9 cellular contexts compared by ENCODE assay signal in genomic region chr2:223563462-223563861, GRCh38. TPM values are rescaled to one million over a fixed set of nuclear protein-coding genes. Genes with fewer than 3 reads are reported as not detected.
DNase-seq lines count a peak whose midpoint lies in the region; ATAC-seq and TF ChIP-seq lines count a peak whose summit lies in the region.
"Had no signal": no experiment of that assay in that cellular context is flagged by ENCODE, and none has a peak within 500 bp of the region (broad histone marks: within the 10 kb centered on the region; RNA-seq: fewer than 3 reads in every experiment).

No MANE protein-coding gene starts in this region.

- 0 out of 2 replicates have a peak, but pooled peaks cover 5% of the 10 kb centered on the region for H3K79me2 ChIP-seq in HCT116 (ENCODE audit: insufficient read depth, low read length)

- TF ChIP-seq RAD21 in HCT116 (IDR thresholded peaks at IDR 0.05; ENCODE audit: low read depth) = peak; percentile 43; the same call in 1 of the 2 replicates

- intact Hi-C loops in HCT116 (cut with micrococcal nuclease) = no loop called here
- intact Hi-C loops in uterus (cut with DNase I; ENCODE audit: low total_unique reads) = no loop called here
- intact Hi-C loops in Right ventricle myocardium superior (cut with DNase I) = no loop called here

- no peak; a peak in 1 of 6 replicates for TF ChIP-seq CTCF in HCT116 (IDR thresholded peaks at IDR 0.05 in 2 of 3, conservative IDR thresholded peaks at IDR 0.05 in 1 of 3; ENCODE audit: borderline replicate concordance in 1 of 3, insufficient read depth in 1 of 3, low read depth in 2 of 3, low read length in 2 of 3)
- no peak for TF ChIP-seq CTCF in endodermal cell (conservative IDR thresholded peaks at IDR 0.05)
- TF ChIP-seq CTCF in uterus (IDR thresholded peaks at IDR 0.05) = no peak

- CTCF ChIA-PET in HCT116 (lab: Charles Lee) = no interaction called here

- TF ChIP-seq POLR2A in HCT116 (IDR thresholded peaks at IDR 0.05; ENCODE audit: borderline replicate concordance, extremely low read depth, insufficient read depth, insufficient read length) (no peak), uterus (IDR thresholded peaks at IDR 0.05) (no peak)

- no peak overlapping the region for H3K27ac Mint-ChIP-seq in endodermal cell
- H3K27ac Mint-ChIP-seq: activated naive CD8-positive, alpha-beta T cell had no signal

- peak; percentile 76 for ATAC-seq in HCT116
- ATAC-seq in Right ventricle myocardium superior (ENCODE audit: poor library complexity) = no peak
- no peak for ATAC-seq in GM21367 (IDR thresholded peaks at IDR 0.05; ENCODE audit: unreplicated experiment)

- no peaks in the 10 kb centered on the region for H3K36me3 Mint-ChIP-seq in endodermal cell (ENCODE audit: low read depth)
- H3K36me3 Mint-ChIP-seq: activated naive CD8-positive, alpha-beta T cell had no signal

- H3K27ac ChIP-seq in HCT116 (ENCODE audit: low read depth, low read length) (peak overlapping the region; percentile 98), endodermal cell (ENCODE audit: low read depth, low read length) (peak overlapping the region; percentile 53), uterus (no peak overlapping the region)

- DNase-seq in HCT116 (ENCODE audit: low read depth, low spot score) (peak; percentile 92), NCI-H345 treated with DMSO at 0.1 percent for 48 hours (lab: John Stamatoyannopoulos, UW; ENCODE audit: unreplicated experiment) (peak; percentile 74), endodermal cell (no peak), renal cortical epithelial cell (ENCODE audit: low read depth) (peak; percentile 95), uterus (no peak), Right ventricle myocardium superior (no peak), germinal center (ENCODE audit: low spot score) (no peak)

- RAD21 ChIA-PET in HCT116 (lab: Charles Lee; ENCODE audit: low non-redundant PET in 1 of 2, low total read pairs in 2 of 2, uncharacterized antibody in 2 of 2, unreplicated experiment in 2 of 2) = no interaction called here

- H3K9ac ChIP-seq in HCT116 (ENCODE audit: low read length) = peak overlapping the region; percentile 86
- H3K9ac ChIP-seq in endodermal cell (ENCODE audit: extremely low read depth, low read length, poor library complexity, severe bottlenecking) = no peak overlapping the region

- H3K27me3 Mint-ChIP-seq in endodermal cell (ENCODE audit: insufficient read depth) = no peaks in the 10 kb centered on the region

- no peaks in the 10 kb centered on the region for H3K9me3 Mint-ChIP-seq in endodermal cell

- H3K4me1 Mint-ChIP-seq in endodermal cell = peaks cover 3% of the 10 kb centered on the region

- no peaks in the 10 kb centered on the region for H4K20me1 ChIP-seq in HCT116 (ENCODE audit: insufficient read depth)

- no peaks in the 10 kb centered on the region for H3K9me2 ChIP-seq in HCT116 (ENCODE audit: insufficient read depth)

- H3K27me3 ChIP-seq in HCT116 (ENCODE audit: insufficient read depth, low read length) = no peaks in the 10 kb centered on the region
- no peaks in the 10 kb centered on the region for H3K27me3 ChIP-seq in endodermal cell (ENCODE audit: control insufficient read depth, insufficient read depth, low read length, poor library complexity, severe bottlenecking)
- H3K27me3 ChIP-seq in uterus = no peaks in the 10 kb centered on the region

- H3K4me3 ChIP-seq in HCT116 (replicated peaks in 1 of 2; ENCODE audit: low read depth in 1 of 2, low read length in 2 of 2) = peak overlapping the region; percentile 24 to 52
- H3K4me3 ChIP-seq in endodermal cell (ENCODE audit: low read length) = no peak overlapping the region
- no peak overlapping the region for H3K4me3 ChIP-seq in uterus

- peaks cover 63 to 91% of the 10 kb centered on the region in 2 experiments for H3K4me1 ChIP-seq in HCT116 (ENCODE audit: control insufficient read depth in 1 of 2, insufficient read depth in 2 of 2, low read length in 2 of 2)
- no peaks in the 10 kb centered on the region for H3K4me1 ChIP-seq in endodermal cell (ENCODE audit: control insufficient read depth, insufficient read depth, low read length)
- no peaks in the 10 kb centered on the region for H3K4me1 ChIP-seq in uterus

- POLR2A ChIA-PET in HCT116 (lab: Charles Lee) = interaction anchor here (0.6 to 1.9 kb wide), 7 partner anchors 10 to 160 kb away, joined by 3 to 6 read pairs (median 4); no protein-coding TSS in a partner anchor

- H3K4me2 ChIP-seq in HCT116 (ENCODE audit: low read length) = peak overlapping the region; percentile 86

- H3K36me3 ChIP-seq in HCT116 (ENCODE audit: control insufficient read depth in 1 of 2, insufficient read depth in 2 of 2, low read length in 2 of 2) = no peaks in the 10 kb centered on the region
- no peaks in the 10 kb centered on the region for H3K36me3 ChIP-seq in endodermal cell (ENCODE audit: control insufficient read depth, insufficient read depth, low read length)
- no peaks in the 10 kb centered on the region for H3K36me3 ChIP-seq in uterus

- no peaks in the 10 kb centered on the region for H3K9me3 ChIP-seq in HCT116 (ENCODE audit: control insufficient read depth in 1 of 2, insufficient read depth in 1 of 2, low read depth in 1 of 2, low read length in 2 of 2)
- no peaks in the 10 kb centered on the region for H3K9me3 ChIP-seq in endodermal cell (ENCODE audit: control insufficient read depth, low read length)
- no peaks in the 10 kb centered on the region for H3K9me3 ChIP-seq in uterus

- H2AFZ ChIP-seq in HCT116 (ENCODE audit: low read depth, low read length, poor library complexity, severe bottlenecking) = no peak overlapping the region

- no TSS peak for BruUV-seq in HCT116 (replicated peaks; lab: Mats Ljungman, UMichigan)

- no peak overlapping the region for H3K4me3 Mint-ChIP-seq in endodermal cell
- H3K4me3 Mint-ChIP-seq: activated naive CD8-positive, alpha-beta T cell had no signal

TF ChIP-seq in HCT116, 20 proteins besides CTCF, POLR2A, EP300 and RAD21 (continues in another document):
- no peak for TF ChIP-seq EZH2phosphoT487 (IDR thresholded peaks at IDR 0.05; ENCODE audit: borderline replicate concordance)
- TF ChIP-seq ATF3 (IDR thresholded peaks at IDR 0.05) = peak; percentile 75; the same call in 1 of the 2 replicates
- no peak for TF ChIP-seq EZH2 (IDR thresholded peaks at IDR 0.05)
- peak; percentile 84 for TF ChIP-seq YY1 (IDR thresholded peaks at IDR 0.05; ENCODE audit: extremely low read depth, insufficient replicate concordance, low read depth, low read length)
- peak; percentile 87 for TF ChIP-seq CEBPB (IDR thresholded peaks at IDR 0.05; ENCODE audit: low read depth)
- TF ChIP-seq ZBTB33 (IDR thresholded peaks at IDR 0.05; ENCODE audit: extremely low read depth, insufficient replicate concordance, low read length) = peak; percentile 45
- TF ChIP-seq REST (IDR thresholded peaks at IDR 0.05; ENCODE audit: low read depth) = no peak
- peak; percentile 86 for TF ChIP-seq POLR2AphosphoS5 (IDR thresholded peaks at IDR 0.05; ENCODE audit: low read depth, low read length)
- no peak for TF ChIP-seq ZFX (IDR thresholded peaks at IDR 0.05)
- TF ChIP-seq EGR1 (IDR thresholded peaks at IDR 0.05; ENCODE audit: low read depth) = peak; percentile 99
- TF ChIP-seq CBX3 (IDR thresholded peaks at IDR 0.05; ENCODE audit: low read depth) = peak; percentile 96

RNA-seq across cellular contexts. Expression of gene SCG2, which starts 38.7 kb away (rescaled TPM):
- total RNA-seq in HCT116 (2021; ENCODE audit: unreplicated experiment) = 19.8 TPM
- polyA plus RNA-seq in HCT116 (2012) = 12.7 and 15.5 TPM in 2 replicates
- total RNA-seq in endodermal cell = under 1 TPM in 1 of 2 donors, not detected in 1; 0.13 TPM
- 5.3 TPM for polyA plus RNA-seq in endodermal cell (2013, experiment 1 of 2)
- 6.2 TPM for polyA plus RNA-seq in endodermal cell (2013, experiment 2 of 2)
- 0.35 and 1.2 TPM in 2 replicates for total RNA-seq in renal cortical epithelial cell
- total RNA-seq in uterus = 1 to 10 TPM in 1 of 4 donors, under 1 TPM in 1, not detected in 2; 0.95 to 5.0 TPM
- not detected for total RNA-seq in Right ventricle myocardium superior

Comparison
In these comparisons a context has a peak if more than half of its experiments do, and no peak if none do; other contexts are left out.
1. DNase-seq: peak in HCT116 (single experiment), NCI-H345 treated with DMSO at 0.1 percent for 48 hours (single experiment) and renal cortical epithelial cell (single experiment); none in endodermal cell (single experiment), uterus (0 of 2), Right ventricle myocardium superior (single experiment) and germinal center (single experiment).
2. H3K27ac ChIP-seq: peak in HCT116 (single experiment) and endodermal cell (single experiment); none in uterus (0 of 2).
3. H3K4me3 ChIP-seq: peak in HCT116 (2 of 2); none in endodermal cell (single experiment) and uterus (0 of 2).